1 cellular context compared by ENCODE assay signal in the genomic region with DNA sequence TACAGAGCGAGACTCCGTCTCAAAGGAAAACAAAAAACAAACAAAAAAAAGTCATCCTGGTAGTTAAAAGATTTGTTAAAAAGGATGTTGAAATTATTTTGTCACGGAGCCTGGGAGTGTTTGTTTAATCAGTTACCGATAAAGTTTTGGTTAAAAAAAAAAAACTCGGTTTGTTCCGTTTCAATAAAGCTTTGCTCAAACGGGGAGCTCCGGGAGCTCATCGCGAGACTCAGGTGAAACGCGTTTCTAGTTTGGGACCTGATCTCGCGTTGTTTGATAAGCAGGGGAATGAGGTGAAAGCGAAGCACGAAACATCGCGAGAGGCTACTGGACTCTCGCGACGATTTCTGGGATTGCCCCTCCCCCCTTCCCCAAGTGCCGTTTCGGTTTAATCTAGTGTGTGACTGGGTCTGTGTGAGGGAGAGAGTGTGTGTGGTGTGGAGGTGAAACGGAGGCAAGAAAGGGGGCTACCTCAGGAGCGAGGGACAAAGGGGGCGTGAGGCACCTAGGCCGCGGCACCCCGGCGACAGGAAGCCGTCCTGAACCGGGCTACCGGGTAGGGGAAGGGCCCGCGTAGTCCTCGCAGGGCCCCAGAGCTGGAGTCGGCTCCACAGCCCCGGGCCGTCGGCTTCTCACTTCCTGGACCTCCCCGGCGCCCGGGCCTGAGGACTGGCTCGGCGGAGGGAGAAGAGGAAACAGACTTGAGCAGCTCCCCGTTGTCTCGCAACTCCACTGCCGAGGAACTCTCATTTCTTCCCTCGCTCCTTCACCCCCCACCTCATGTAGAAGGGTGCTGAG.
TF ChIP-seq lines count a peak whose summit lies in the region.

A gene (plus strand): TSS at position 374 of the 798 bp plus-strand sequence. CDS start 586 bp downstream, outside the sequence.

TF ChIP-seq in WTC11, 78 proteins besides CTCF, POLR2A, EP300 and RAD21 (continued from another document and continues in another):
- TF ChIP-seq, protein P1, sequence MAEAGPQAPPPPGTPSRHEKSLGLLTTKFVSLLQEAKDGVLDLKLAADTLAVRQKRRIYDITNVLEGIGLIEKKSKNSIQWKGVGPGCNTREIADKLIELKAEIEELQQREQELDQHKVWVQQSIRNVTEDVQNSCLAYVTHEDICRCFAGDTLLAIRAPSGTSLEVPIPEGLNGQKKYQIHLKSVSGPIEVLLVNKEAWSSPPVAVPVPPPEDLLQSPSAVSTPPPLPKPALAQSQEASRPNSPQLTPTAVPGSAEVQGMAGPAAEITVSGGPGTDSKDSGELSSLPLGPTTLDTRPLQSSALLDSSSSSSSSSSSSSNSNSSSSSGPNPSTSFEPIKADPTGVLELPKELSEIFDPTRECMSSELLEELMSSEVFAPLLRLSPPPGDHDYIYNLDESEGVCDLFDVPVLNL (CRISPR knock-in tag; IDR thresholded peaks at IDR 0.05; ENCODE audit: borderline replicate concordance, low read depth): no peak
- TF ChIP-seq ZNF138 (CRISPR knock-in tag; conservative IDR thresholded peaks at IDR 0.05): no peak
- TF ChIP-seq, protein P2, sequence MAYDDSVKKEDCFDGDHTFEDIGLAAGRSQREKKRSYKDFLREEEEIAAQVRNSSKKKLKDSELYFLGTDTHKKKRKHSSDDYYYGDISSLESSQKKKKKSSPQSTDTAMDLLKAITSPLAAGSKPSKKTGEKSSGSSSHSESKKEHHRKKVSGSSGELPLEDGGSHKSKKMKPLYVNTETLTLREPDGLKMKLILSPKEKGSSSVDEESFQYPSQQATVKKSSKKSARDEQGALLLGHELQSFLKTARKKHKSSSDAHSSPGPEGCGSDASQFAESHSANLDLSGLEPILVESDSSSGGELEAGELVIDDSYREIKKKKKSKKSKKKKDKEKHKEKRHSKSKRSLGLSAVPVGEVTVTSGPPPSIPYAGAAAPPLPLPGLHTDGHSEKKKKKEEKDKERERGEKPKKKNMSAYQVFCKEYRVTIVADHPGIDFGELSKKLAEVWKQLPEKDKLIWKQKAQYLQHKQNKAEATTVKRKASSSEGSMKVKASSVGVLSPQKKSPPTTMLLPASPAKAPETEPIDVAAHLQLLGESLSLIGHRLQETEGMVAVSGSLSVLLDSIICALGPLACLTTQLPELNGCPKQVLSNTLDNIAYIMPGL (CRISPR knock-in tag; IDR thresholded peaks at IDR 0.05): no peak
- no peak for TF ChIP-seq EMX1 (CRISPR knock-in tag; IDR thresholded peaks at IDR 0.05)
- no peak for TF ChIP-seq ZNF121 (CRISPR knock-in tag; IDR thresholded peaks at IDR 0.05)
- TF ChIP-seq ZNF317 (CRISPR knock-in tag; IDR thresholded peaks at IDR 0.05; ENCODE audit: borderline replicate concordance, low read depth): no peak
- TF ChIP-seq ZNF232 (CRISPR knock-in tag; IDR thresholded peaks at IDR 0.05): no peak
- no peak for TF ChIP-seq ZNF671 (CRISPR knock-in tag; IDR thresholded peaks at IDR 0.05)
- no peak for TF ChIP-seq CBFB (CRISPR knock-in tag; IDR thresholded peaks at IDR 0.05; ENCODE audit: low read depth)
- TF ChIP-seq, protein P3, sequence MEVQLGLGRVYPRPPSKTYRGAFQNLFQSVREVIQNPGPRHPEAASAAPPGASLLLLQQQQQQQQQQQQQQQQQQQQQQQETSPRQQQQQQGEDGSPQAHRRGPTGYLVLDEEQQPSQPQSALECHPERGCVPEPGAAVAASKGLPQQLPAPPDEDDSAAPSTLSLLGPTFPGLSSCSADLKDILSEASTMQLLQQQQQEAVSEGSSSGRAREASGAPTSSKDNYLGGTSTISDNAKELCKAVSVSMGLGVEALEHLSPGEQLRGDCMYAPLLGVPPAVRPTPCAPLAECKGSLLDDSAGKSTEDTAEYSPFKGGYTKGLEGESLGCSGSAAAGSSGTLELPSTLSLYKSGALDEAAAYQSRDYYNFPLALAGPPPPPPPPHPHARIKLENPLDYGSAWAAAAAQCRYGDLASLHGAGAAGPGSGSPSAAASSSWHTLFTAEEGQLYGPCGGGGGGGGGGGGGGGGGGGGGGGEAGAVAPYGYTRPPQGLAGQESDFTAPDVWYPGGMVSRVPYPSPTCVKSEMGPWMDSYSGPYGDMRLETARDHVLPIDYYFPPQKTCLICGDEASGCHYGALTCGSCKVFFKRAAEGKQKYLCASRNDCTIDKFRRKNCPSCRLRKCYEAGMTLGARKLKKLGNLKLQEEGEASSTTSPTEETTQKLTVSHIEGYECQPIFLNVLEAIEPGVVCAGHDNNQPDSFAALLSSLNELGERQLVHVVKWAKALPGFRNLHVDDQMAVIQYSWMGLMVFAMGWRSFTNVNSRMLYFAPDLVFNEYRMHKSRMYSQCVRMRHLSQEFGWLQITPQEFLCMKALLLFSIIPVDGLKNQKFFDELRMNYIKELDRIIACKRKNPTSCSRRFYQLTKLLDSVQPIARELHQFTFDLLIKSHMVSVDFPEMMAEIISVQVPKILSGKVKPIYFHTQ (CRISPR knock-in tag; IDR thresholded peaks at IDR 0.05): peak; percentile 52; the same call in 1 of the 2 replicates
- TF ChIP-seq, protein P4, sequence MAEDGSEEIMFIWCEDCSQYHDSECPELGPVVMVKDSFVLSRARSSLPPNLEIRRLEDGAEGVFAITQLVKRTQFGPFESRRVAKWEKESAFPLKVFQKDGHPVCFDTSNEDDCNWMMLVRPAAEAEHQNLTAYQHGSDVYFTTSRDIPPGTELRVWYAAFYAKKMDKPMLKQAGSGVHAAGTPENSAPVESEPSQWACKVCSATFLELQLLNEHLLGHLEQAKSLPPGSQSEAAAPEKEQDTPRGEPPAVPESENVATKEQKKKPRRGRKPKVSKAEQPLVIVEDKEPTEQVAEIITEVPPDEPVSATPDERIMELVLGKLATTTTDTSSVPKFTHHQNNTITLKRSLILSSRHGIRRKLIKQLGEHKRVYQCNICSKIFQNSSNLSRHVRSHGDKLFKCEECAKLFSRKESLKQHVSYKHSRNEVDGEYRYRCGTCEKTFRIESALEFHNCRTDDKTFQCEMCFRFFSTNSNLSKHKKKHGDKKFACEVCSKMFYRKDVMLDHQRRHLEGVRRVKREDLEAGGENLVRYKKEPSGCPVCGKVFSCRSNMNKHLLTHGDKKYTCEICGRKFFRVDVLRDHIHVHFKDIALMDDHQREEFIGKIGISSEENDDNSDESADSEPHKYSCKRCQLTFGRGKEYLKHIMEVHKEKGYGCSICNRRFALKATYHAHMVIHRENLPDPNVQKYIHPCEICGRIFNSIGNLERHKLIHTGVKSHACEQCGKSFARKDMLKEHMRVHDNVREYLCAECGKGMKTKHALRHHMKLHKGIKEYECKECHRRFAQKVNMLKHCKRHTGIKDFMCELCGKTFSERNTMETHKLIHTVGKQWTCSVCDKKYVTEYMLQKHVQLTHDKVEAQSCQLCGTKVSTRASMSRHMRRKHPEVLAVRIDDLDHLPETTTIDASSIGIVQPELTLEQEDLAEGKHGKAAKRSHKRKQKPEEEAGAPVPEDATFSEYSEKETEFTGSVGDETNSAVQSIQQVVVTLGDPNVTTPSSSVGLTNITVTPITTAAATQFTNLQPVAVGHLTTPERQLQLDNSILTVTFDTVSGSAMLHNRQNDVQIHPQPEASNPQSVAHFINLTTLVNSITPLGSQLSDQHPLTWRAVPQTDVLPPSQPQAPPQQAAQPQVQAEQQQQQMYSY (CRISPR knock-in tag; IDR thresholded peaks at IDR 0.05): no peak
- TF ChIP-seq, protein P5, sequence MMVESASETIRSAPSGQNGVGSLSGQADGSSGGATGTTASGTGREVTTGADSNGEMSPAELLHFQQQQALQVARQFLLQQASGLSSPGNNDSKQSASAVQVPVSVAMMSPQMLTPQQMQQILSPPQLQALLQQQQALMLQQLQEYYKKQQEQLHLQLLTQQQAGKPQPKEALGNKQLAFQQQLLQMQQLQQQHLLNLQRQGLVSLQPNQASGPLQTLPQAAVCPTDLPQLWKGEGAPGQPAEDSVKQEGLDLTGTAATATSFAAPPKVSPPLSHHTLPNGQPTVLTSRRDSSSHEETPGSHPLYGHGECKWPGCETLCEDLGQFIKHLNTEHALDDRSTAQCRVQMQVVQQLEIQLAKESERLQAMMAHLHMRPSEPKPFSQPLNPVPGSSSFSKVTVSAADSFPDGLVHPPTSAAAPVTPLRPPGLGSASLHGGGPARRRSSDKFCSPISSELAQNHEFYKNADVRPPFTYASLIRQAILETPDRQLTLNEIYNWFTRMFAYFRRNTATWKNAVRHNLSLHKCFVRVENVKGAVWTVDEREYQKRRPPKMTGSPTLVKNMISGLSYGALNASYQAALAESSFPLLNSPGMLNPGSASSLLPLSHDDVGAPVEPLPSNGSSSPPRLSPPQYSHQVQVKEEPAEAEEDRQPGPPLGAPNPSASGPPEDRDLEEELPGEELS (CRISPR knock-in tag; IDR thresholded peaks at IDR 0.05): no peak
- no peak for TF ChIP-seq SMAD3 (CRISPR knock-in tag; IDR thresholded peaks at IDR 0.05; ENCODE audit: borderline replicate concordance)
- peak; percentile 55; the same call in 1 of the 2 replicates for TF ChIP-seq FOXK1 (CRISPR knock-in tag; IDR thresholded peaks at IDR 0.05)
- TF ChIP-seq, protein P6, sequence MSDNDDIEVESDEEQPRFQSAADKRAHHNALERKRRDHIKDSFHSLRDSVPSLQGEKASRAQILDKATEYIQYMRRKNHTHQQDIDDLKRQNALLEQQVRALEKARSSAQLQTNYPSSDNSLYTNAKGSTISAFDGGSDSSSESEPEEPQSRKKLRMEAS (CRISPR knock-in tag; IDR thresholded peaks at IDR 0.05): 0 out of 2 replicates have a peak, but pooled peaks have one; percentile 42
- no peak for TF ChIP-seq ZNF263 (CRISPR knock-in tag; IDR thresholded peaks at IDR 0.05; ENCODE audit: low read depth)
- no peak for TF ChIP-seq SMAD4 (CRISPR knock-in tag; IDR thresholded peaks at IDR 0.05)
- peak; percentile 70; the same call in 1 of the 2 replicates for TF ChIP-seq NFATC4 (CRISPR knock-in tag; IDR thresholded peaks at IDR 0.05)
- TF ChIP-seq, protein P7, sequence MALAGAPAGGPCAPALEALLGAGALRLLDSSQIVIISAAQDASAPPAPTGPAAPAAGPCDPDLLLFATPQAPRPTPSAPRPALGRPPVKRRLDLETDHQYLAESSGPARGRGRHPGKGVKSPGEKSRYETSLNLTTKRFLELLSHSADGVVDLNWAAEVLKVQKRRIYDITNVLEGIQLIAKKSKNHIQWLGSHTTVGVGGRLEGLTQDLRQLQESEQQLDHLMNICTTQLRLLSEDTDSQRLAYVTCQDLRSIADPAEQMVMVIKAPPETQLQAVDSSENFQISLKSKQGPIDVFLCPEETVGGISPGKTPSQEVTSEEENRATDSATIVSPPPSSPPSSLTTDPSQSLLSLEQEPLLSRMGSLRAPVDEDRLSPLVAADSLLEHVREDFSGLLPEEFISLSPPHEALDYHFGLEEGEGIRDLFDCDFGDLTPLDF (CRISPR knock-in tag; IDR thresholded peaks at IDR 0.05): no peak
- TF ChIP-seq, protein P8, sequence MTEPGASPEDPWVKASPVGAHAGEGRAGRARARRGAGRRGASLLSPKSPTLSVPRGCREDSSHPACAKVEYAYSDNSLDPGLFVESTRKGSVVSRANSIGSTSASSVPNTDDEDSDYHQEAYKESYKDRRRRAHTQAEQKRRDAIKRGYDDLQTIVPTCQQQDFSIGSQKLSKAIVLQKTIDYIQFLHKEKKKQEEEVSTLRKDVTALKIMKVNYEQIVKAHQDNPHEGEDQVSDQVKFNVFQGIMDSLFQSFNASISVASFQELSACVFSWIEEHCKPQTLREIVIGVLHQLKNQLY (CRISPR knock-in tag; IDR thresholded peaks at IDR 0.05): no peak
- no peak for TF ChIP-seq MXD4 (CRISPR knock-in tag; IDR thresholded peaks at IDR 0.05; ENCODE audit: borderline replicate concordance)
- peak; percentile 53 for TF ChIP-seq GABPB1 (CRISPR knock-in tag; IDR thresholded peaks at IDR 0.05)
- TF ChIP-seq, protein P9, sequence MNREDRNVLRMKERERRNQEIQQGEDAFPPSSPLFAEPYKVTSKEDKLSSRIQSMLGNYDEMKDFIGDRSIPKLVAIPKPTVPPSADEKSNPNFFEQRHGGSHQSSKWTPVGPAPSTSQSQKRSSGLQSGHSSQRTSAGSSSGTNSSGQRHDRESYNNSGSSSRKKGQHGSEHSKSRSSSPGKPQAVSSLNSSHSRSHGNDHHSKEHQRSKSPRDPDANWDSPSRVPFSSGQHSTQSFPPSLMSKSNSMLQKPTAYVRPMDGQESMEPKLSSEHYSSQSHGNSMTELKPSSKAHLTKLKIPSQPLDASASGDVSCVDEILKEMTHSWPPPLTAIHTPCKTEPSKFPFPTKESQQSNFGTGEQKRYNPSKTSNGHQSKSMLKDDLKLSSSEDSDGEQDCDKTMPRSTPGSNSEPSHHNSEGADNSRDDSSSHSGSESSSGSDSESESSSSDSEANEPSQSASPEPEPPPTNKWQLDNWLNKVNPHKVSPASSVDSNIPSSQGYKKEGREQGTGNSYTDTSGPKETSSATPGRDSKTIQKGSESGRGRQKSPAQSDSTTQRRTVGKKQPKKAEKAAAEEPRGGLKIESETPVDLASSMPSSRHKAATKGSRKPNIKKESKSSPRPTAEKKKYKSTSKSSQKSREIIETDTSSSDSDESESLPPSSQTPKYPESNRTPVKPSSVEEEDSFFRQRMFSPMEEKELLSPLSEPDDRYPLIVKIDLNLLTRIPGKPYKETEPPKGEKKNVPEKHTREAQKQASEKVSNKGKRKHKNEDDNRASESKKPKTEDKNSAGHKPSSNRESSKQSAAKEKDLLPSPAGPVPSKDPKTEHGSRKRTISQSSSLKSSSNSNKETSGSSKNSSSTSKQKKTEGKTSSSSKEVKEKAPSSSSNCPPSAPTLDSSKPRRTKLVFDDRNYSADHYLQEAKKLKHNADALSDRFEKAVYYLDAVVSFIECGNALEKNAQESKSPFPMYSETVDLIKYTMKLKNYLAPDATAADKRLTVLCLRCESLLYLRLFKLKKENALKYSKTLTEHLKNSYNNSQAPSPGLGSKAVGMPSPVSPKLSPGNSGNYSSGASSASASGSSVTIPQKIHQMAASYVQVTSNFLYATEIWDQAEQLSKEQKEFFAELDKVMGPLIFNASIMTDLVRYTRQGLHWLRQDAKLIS (CRISPR knock-in tag; IDR thresholded peaks at IDR 0.05; ENCODE audit: borderline replicate concordance): no peak
- peak; percentile 69 for TF ChIP-seq SP1 (CRISPR knock-in tag; conservative IDR thresholded peaks at IDR 0.05)
- TF ChIP-seq, protein P10, sequence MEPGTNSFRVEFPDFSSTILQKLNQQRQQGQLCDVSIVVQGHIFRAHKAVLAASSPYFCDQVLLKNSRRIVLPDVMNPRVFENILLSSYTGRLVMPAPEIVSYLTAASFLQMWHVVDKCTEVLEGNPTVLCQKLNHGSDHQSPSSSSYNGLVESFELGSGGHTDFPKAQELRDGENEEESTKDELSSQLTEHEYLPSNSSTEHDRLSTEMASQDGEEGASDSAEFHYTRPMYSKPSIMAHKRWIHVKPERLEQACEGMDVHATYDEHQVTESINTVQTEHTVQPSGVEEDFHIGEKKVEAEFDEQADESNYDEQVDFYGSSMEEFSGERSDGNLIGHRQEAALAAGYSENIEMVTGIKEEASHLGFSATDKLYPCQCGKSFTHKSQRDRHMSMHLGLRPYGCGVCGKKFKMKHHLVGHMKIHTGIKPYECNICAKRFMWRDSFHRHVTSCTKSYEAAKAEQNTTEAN (CRISPR knock-in tag; IDR thresholded peaks at IDR 0.05): 0 out of 2 replicates have a peak, but pooled peaks have one; percentile 51
- TF ChIP-seq, protein P11, sequence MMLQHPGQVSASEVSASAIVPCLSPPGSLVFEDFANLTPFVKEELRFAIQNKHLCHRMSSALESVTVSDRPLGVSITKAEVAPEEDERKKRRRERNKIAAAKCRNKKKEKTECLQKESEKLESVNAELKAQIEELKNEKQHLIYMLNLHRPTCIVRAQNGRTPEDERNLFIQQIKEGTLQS (CRISPR knock-in tag; conservative IDR thresholded peaks at IDR 0.05): no peak
- TF ChIP-seq TCF7 (CRISPR knock-in tag; IDR thresholded peaks at IDR 0.05; ENCODE audit: low read depth): 0 out of 2 replicates have a peak, but pooled peaks have one; percentile 43
- TF ChIP-seq, protein P12, sequence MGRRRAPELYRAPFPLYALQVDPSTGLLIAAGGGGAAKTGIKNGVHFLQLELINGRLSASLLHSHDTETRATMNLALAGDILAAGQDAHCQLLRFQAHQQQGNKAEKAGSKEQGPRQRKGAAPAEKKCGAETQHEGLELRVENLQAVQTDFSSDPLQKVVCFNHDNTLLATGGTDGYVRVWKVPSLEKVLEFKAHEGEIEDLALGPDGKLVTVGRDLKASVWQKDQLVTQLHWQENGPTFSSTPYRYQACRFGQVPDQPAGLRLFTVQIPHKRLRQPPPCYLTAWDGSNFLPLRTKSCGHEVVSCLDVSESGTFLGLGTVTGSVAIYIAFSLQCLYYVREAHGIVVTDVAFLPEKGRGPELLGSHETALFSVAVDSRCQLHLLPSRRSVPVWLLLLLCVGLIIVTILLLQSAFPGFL (CRISPR knock-in tag; IDR thresholded peaks at IDR 0.05; ENCODE audit: borderline replicate concordance): 0 out of 2 replicates have a peak, but pooled peaks have one; percentile 29
- TF ChIP-seq TEAD1 (CRISPR knock-in tag; IDR thresholded peaks at IDR 0.05): peak; percentile 23
